8 cellular contexts compared by ENCODE assay signal in the genomic region with DNA sequence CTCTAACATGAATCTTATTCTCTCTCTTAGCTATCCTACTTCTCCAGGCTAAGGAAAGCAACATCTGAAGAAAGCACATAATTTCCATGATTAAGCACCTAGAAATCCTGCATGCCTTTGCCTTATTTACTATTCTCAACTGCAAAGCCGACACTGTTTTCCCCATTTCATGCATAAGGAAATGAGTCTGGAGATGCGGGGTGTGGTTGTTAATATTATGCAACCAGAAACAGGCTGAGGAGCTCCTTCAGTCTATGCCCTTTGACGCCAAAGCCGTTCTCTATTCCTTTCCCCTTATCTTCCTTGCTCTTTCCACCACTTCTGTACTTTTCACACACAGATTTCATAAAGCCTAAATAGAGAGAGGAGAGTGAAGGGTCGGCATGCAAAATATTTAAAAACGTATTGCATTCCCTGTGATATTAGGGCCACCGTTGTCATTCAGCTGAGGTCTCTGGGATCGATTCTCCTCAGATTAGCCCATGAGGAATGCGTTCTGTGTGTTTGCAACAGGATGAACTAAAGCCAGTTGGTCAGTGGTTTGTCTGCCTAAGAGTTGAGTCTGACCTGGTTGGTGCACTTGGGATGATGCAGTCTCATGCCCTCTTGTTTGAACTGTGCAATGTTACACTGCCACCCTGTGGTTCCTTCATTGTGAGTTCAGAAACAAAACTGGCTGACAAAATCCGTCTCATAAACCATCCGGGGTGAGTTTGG. TPM values are rescaled to one million over a fixed set of nuclear protein-coding genes. Genes with fewer than 3 reads are reported as not detected.
DNase-seq lines count a peak whose midpoint lies in the region; ATAC-seq and TF ChIP-seq lines count a peak whose summit lies in the region.

No MANE protein-coding gene starts in this region.

- no peaks in the 10 kb centered on the region for H3K79me2 ChIP-seq in KMS-11 (ENCODE audit: insufficient read depth, low read depth)

- ATAC-seq in GM21576 (IDR thresholded peaks at IDR 0.05; ENCODE audit: unreplicated experiment) = peak; percentile 94
- ATAC-seq in omental fat pad (ENCODE audit: low FRiP score) = peak; percentile 78

- no peak overlapping the region for H3K4me3 ChIP-seq in KMS-11 (IDR thresholded peaks at IDR 0.05; ENCODE audit: insufficient read depth, low read depth, low read length)
- no peak overlapping the region for H3K4me3 ChIP-seq in Peyer's patch
- H3K4me3 ChIP-seq in tibial nerve = no peak overlapping the region

- H3K9me3 ChIP-seq in Peyer's patch (no peaks in the 10 kb centered on the region), tibial nerve (peaks cover 0 to 2% (median 0%) of the 10 kb centered on the region in 4 donors)

- peak; percentile 81 for DNase-seq in DMS53 treated with DMSO at 0.1 percent for 48 hours (lab: John Stamatoyannopoulos, UW; ENCODE audit: unreplicated experiment)
- DNase-seq in Peyer's patch = peak in 2 of 3 donors; percentile 62 to 84
- peak; percentile 16 for DNase-seq in activated T-helper 1 cell treated with Interleukin-2 at 50 U/mL for 16 hours (ENCODE audit: low read depth)
- peak; percentile 86 for DNase-seq in fibroblast of the conjunctiva (ENCODE audit: low read depth)
- DNase-seq in omental fat pad (ENCODE audit: low spot score) = peak; percentile 26
- DNase-seq in tibial nerve (ENCODE audit: low spot score in 2 of 2) = peak in 1 of 2 donors; percentile 77

- no peaks in the 10 kb centered on the region for H3K27me3 ChIP-seq in KMS-11 (ENCODE audit: insufficient read depth, low read depth)
- no peaks in the 10 kb centered on the region for H3K27me3 ChIP-seq in Peyer's patch
- no peaks in the 10 kb centered on the region for H3K27me3 ChIP-seq in tibial nerve

- H3K4me2 ChIP-seq in KMS-11 = no peak overlapping the region

- H3K9ac ChIP-seq in KMS-11 = no peak overlapping the region

- peak in 1 of 2 donors; percentile 28 for TF ChIP-seq EP300 in tibial nerve (IDR thresholded peaks at IDR 0.05)

- no peaks in the 10 kb centered on the region for H3K36me3 ChIP-seq in KMS-11 (ENCODE audit: insufficient read depth)
- H3K36me3 ChIP-seq in Peyer's patch = no peaks in the 10 kb centered on the region
- H3K36me3 ChIP-seq in tibial nerve = no peaks in the 10 kb centered on the region

- no peaks in the 10 kb centered on the region for H4K20me1 ChIP-seq in KMS-11 (ENCODE audit: insufficient read depth)

- H2AFZ ChIP-seq in KMS-11 (ENCODE audit: low read depth) = no peak overlapping the region

- TF ChIP-seq POLR2A in Peyer's patch (IDR thresholded peaks at IDR 0.05) (no peak), tibial nerve (IDR thresholded peaks at IDR 0.05) (no peak)

- WGBS in tibial nerve, 2 donors = 38 to 43% methylated on average over 11 of the region's 11 CpGs

- TF ChIP-seq CTCF in KMS-11 (conservative IDR thresholded peaks at IDR 0.05; ENCODE audit: low read depth, low read length) (peak; percentile 70), Peyer's patch (IDR thresholded peaks at IDR 0.05) (peak; percentile 45 to 86 (median 78)), omental fat pad (IDR thresholded peaks at IDR 0.05) (peak in 1 of 3 donors; percentile 12), tibial nerve (IDR thresholded peaks at IDR 0.05) (peak; percentile 53 to 85 (median 74))

- no peaks in the 10 kb centered on the region for H3K4me1 ChIP-seq in KMS-11 (ENCODE audit: low read depth, poor library complexity, severe bottlenecking)
- H3K4me1 ChIP-seq in Peyer's patch = peaks cover 0 to 7% (median 0%) of the 10 kb centered on the region in 4 donors
- peaks cover 0 to 11% (median 2%) of the 10 kb centered on the region in 4 donors for H3K4me1 ChIP-seq in tibial nerve

- no peak overlapping the region for H3K27ac ChIP-seq in KMS-11
- no peak overlapping the region for H3K27ac ChIP-seq in Peyer's patch
- no peak overlapping the region for H3K27ac ChIP-seq in tibial nerve

RNA-seq across cellular contexts. Expression of gene PLEKHG7, which starts 53.1 kb away (rescaled TPM):
- total RNA-seq in Peyer's patch (10 to 100 TPM in 1 of 4 donors, 1 to 10 TPM in 3; 1.0 to 19.0 (median 2.3) TPM), omental fat pad (under 1 TPM in 1 of 4 donors, not detected in 3; 0.12 TPM), tibial nerve (1 to 10 TPM; 1.2 to 3.1 (median 2.2) TPM)
